Comparison of ENCODE assay signal across 10 cellular contexts in the genomic region with DNA sequence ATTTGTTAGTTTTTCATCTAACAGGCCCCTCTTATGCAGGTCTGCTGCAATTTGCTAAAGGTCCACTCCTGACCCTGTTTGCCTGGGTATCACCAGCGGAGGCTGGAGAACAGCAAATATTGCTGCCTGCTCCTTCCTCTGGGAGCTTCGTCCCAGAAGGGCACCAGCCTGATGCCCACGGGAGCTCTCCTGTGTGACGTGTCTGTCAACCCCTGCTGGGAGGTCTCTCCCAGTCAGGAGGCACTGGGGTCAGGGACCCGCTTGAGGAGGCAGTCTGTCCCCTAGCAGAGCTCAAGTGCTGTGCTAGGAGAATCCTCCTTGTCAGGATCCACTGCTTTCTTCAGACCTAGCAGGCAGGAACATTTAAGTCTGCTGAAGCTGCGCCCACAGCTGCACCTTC.
"Had no signal": no experiment of that assay in that cellular context is flagged by ENCODE, and none has a peak within 500 bp of the region (broad histone marks: within the 10 kb centered on the region; RNA-seq: fewer than 3 reads in every experiment).

No MANE protein-coding gene starts in this region.

- H3K4me1 Mint-ChIP-seq: GM23338, H9 had no signal

- H3K27ac Mint-ChIP-seq: GM23338, H9, HFFc6 had no signal

- H3K36me3 ChIP-seq: HAP-1 had no signal

- ATAC-seq: GM23338, HCT116 had no signal

- H2AFZ ChIP-seq: GM23338 had no signal

- DNase-seq: GOT3, H7, H9, HCEC 1CT, HFFc6 had no signal

- H3K4me3 Mint-ChIP-seq: GM23338, H9, HFFc6 had no signal

- H3K4me3 ChIP-seq: GM23338, HAP-1 had no signal

- H3K4me2 ChIP-seq: GM23338 had no signal

- FAIRE-seq: H1, H54 had no signal

- H3K4me1 ChIP-seq: HAP-1 had no signal

- H3K9me3 Mint-ChIP-seq: HFFc6 had no signal
